Comparison of ENCODE assay signal across 19 cellular contexts in the genomic region with DNA sequence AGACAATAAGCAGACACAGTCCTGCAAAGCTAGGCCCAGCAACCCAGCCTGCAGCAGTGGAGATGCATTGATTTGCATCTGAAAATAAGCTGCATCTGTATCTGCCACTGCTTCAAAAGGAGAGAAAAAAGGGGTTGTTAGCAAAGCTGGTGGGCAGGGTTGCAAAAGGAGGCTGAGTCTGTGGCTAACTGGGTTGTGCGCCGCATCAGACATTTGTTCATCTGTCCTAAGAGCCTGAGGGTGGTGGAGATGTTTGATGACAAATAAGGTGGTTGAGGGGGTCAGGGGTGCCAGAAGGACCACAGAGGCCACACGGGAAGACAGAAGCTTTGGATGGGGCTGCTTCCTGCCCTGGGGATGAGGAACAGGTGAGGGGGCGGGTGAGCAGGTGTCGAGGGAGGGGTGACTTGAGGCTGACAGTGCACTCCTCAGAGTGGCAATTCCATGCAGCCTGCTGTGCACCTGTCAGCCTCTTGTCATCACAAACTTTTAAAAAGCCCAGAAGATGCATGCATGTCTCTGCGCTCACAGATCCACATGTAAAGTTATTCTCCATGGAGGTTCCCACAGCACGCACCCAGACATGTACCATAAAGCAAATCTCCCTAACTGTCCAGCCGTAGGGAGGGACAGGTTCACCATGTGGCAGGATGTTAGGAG. TPM values are rescaled to one million over a fixed set of nuclear protein-coding genes. Genes with fewer than 3 reads are reported as not detected.
DNase-seq lines count a peak whose midpoint lies in the region; ATAC-seq and TF ChIP-seq lines count a peak whose summit lies in the region.
"Had no signal": no experiment of that assay in that cellular context is flagged by ENCODE, and none has a peak within 500 bp of the region (broad histone marks: within the 10 kb centered on the region; RNA-seq: fewer than 3 reads in every experiment).

No MANE protein-coding gene starts in this region.

- H2BK12ac ChIP-seq in trophoblast cell (ENCODE audit: low read length) = no peak overlapping the region

- no peaks in the 10 kb centered on the region for H3K79me2 ChIP-seq in GM23338 (replicated peaks; ENCODE audit: insufficient read depth)
- no peaks in the 10 kb centered on the region for H3K79me2 ChIP-seq in trophoblast cell (ENCODE audit: control insufficient read depth, insufficient read depth, low read length, poor library complexity)

- H3K4me2 ChIP-seq in GM23338 (no peak overlapping the region), trophoblast cell (ENCODE audit: low read length) (no peak overlapping the region)
- H3K4me2 ChIP-seq: SK-N-SH had no signal

- intact Hi-C loops in CD4-positive, alpha-beta T cell (cut with DNase I, micrococcal nuclease) = no loop called here

- peaks cover 14% of the 10 kb centered on the region for H3K79me1 ChIP-seq in trophoblast cell (ENCODE audit: low read length)

- TF ChIP-seq CTCF in CD4-positive, alpha-beta T cell (IDR thresholded peaks at IDR 0.05) = no peak
- no peak for TF ChIP-seq CTCF in GM23338 (conservative IDR thresholded peaks at IDR 0.05; ENCODE audit: low read depth in 2 of 2)

- H3K4ac ChIP-seq in trophoblast cell (ENCODE audit: low read depth, low read length) = no peak overlapping the region

- H3K36me3 Mint-ChIP-seq in CD4-positive, alpha-beta T cell (ENCODE audit: low read depth) = no peaks in the 10 kb centered on the region
- no peaks in the 10 kb centered on the region; the same call in 2 of the 3 replicates for H3K36me3 Mint-ChIP-seq in GM23338 (ENCODE audit: low read depth)
- H3K36me3 Mint-ChIP-seq: CD4-positive, alpha-beta memory T cell; IgD-negative memory B cell had no signal

- CTCF ChIA-PET in CD4-positive, alpha-beta T cell (lab: Charles Lee) = interaction anchor here (1.8 kb wide), 1 partner anchor 93 kb away, joined by 3 read pairs; no protein-coding TSS in a partner anchor

- no CpG with 5 or more reads among the region's 8 CpGs for WGBS in trophoblast cell (ENCODE audit: extremely low coverage, insufficient coverage, insufficient read length)

- no peaks in the 10 kb centered on the region for H3K27me3 ChIP-seq in CD4-positive, alpha-beta T cell (ENCODE audit: control insufficient read depth, insufficient read depth, low read length)
- H3K27me3 ChIP-seq in GM23338 (ENCODE audit: insufficient read depth) = no peaks in the 10 kb centered on the region
- no peaks in the 10 kb centered on the region for H3K27me3 ChIP-seq in trophoblast cell (ENCODE audit: insufficient read depth, low read length)

- no peak overlapping the region for H4K91ac ChIP-seq in trophoblast cell (ENCODE audit: low read depth, low read length)

- DNase-seq in CD4-positive, alpha-beta T cell = no peak
- DNase-seq in GM23338 (ENCODE audit: low spot score) = no peak
- peak; percentile 38 for DNase-seq in ecto neural progenitor cell (ENCODE audit: low spot score)
- DNase-seq in trophoblast cell = no peak
- no peak for DNase-seq in activated CD4-positive, alpha-beta T cell treated with anti-CD3 and anti-CD28 coated beads, Interleukin-2, amount 50 U/mL, for 48 hours
- DNase-seq in CD1c-positive myeloid dendritic cell (ENCODE audit: extremely low spot score) = no peak
- no peak for DNase-seq in NCI-H774 (lab: John Stamatoyannopoulos, UW)
- DNase-seq: CD4-positive, alpha-beta memory T cell; GDM1; HCEC 1CT; Kasumi-1; MM.1S; NCI-H1092 treated with DMSO at 0.1 percent for 48 hours; NCI-H1694; NCI-H2107; NCI-H446 treated with DMSO at 0.1 percent for 48 hours; SHP77 had no signal

- no peak overlapping the region for H4K8ac ChIP-seq in trophoblast cell (ENCODE audit: low read depth, low read length)

- H3K23ac ChIP-seq in trophoblast cell (ENCODE audit: low read length) = no peak overlapping the region

- H3K4me1 ChIP-seq in GM23338 (ENCODE audit: insufficient read depth) (peaks cover 22% of the 10 kb centered on the region), trophoblast cell (ENCODE audit: control insufficient read depth in 1 of 2, insufficient read depth in 2 of 2, low read length in 2 of 2) (peaks cover 6 to 10% of the 10 kb centered on the region in 2 experiments)

- no peak overlapping the region for H4K12ac ChIP-seq in trophoblast cell (ENCODE audit: low read depth, low read length)

- POLR2A ChIA-PET in CD4-positive, alpha-beta T cell (lab: Charles Lee) = no interaction called here

- H3K9me3 ChIP-seq in CD4-positive, alpha-beta T cell (ENCODE audit: control insufficient read depth, low read length) = no peaks in the 10 kb centered on the region
- peaks cover 3% of the 10 kb centered on the region for H3K9me3 ChIP-seq in trophoblast cell (ENCODE audit: insufficient read depth, low read depth, low read length)
- H3K9me3 ChIP-seq: SK-N-SH had no signal

- no peak overlapping the region for H3K18ac ChIP-seq in trophoblast cell (ENCODE audit: low read length)

- ATAC-seq in CD4-positive, alpha-beta T cell (ENCODE audit: poor library complexity) = no peak
- no peak for ATAC-seq in GM23338

- H3K9me3 Mint-ChIP-seq in CD4-positive, alpha-beta T cell = no peaks in the 10 kb centered on the region
- no peaks in the 10 kb centered on the region; the same call in 2 of the 3 replicates for H3K9me3 Mint-ChIP-seq in GM23338
- H3K9me3 Mint-ChIP-seq: CD4-positive, alpha-beta memory T cell; IgD-negative memory B cell had no signal

- H3K27ac ChIP-seq in CD4-positive, alpha-beta T cell (ENCODE audit: low read depth, low read length) = no peak overlapping the region
- no peak overlapping the region for H3K27ac ChIP-seq in GM23338 (ENCODE audit: low read depth)
- no peak overlapping the region for H3K27ac ChIP-seq in trophoblast cell (ENCODE audit: low read depth, low read length)

- no peak overlapping the region for H3K4me3 ChIP-seq in GM23338
- no peak overlapping the region for H3K4me3 ChIP-seq in trophoblast cell (ENCODE audit: low read depth, low read length)

- no peak overlapping the region for H2BK5ac ChIP-seq in trophoblast cell (ENCODE audit: low read depth, low read length, poor library complexity)

- no peaks in the 10 kb centered on the region for H3K9me2 ChIP-seq in GM23338 (ENCODE audit: insufficient read depth)
- H3K9me2 ChIP-seq: SK-N-SH had no signal

- peak overlapping the region; percentile 66; the same call in 1 of the 2 replicates for H2AFZ ChIP-seq in GM23338
- H2AFZ ChIP-seq in trophoblast cell (ENCODE audit: insufficient read depth, low read length, poor library complexity) = no peak overlapping the region

- H4K20me1 ChIP-seq in GM23338 (replicated peaks; ENCODE audit: insufficient read depth) = no peaks in the 10 kb centered on the region

- H3K4me1 Mint-ChIP-seq in CD4-positive, alpha-beta T cell (ENCODE audit: low read depth) = peaks cover 26% of the 10 kb centered on the region
- peaks cover 34% of the 10 kb centered on the region for H3K4me1 Mint-ChIP-seq in GM23338

- 0 out of 2 replicates have a peak, but pooled peaks cover 3% of the 10 kb centered on the region for H3F3A ChIP-seq in GM23338 (replicated peaks; ENCODE audit: low read depth)

- H3K27ac Mint-ChIP-seq in CD4-positive, alpha-beta T cell = no peak overlapping the region
- H3K27ac Mint-ChIP-seq in GM23338 = no peak overlapping the region; the same call in 1 of the 2 replicates

- no peaks in the 10 kb centered on the region for H3K27me3 Mint-ChIP-seq in CD4-positive, alpha-beta T cell
- peaks cover 5% of the 10 kb centered on the region for H3K27me3 Mint-ChIP-seq in GM23338 (ENCODE audit: insufficient read depth, low read depth, poor library complexity)
- H3K27me3 Mint-ChIP-seq: CD4-positive, alpha-beta memory T cell had no signal

- no peak overlapping the region for H2BK120ac ChIP-seq in trophoblast cell (ENCODE audit: insufficient read depth, low read length, poor library complexity)

- no peak overlapping the region for H3K14ac ChIP-seq in trophoblast cell (ENCODE audit: low read length)

- H3K4me3 Mint-ChIP-seq in CD4-positive, alpha-beta T cell = peak overlapping the region; percentile 14
- no peak overlapping the region for H3K4me3 Mint-ChIP-seq in GM23338
- H3K4me3 Mint-ChIP-seq: CD4-positive, alpha-beta memory T cell; IgD-negative memory B cell had no signal

- H3K36me3 ChIP-seq in GM23338 (ENCODE audit: insufficient read depth) (no peaks in the 10 kb centered on the region), trophoblast cell (ENCODE audit: control insufficient read depth in 1 of 2, insufficient read depth in 2 of 2, low read length in 2 of 2) (no peaks in the 10 kb centered on the region)

- H2AK5ac ChIP-seq in trophoblast cell (ENCODE audit: low read length) = no peak overlapping the region

- peak overlapping the region; percentile 15 for H3K9ac ChIP-seq in trophoblast cell (ENCODE audit: low read length)
- H3K9ac ChIP-seq: SK-N-SH had no signal

TF ChIP-seq in GM23338, 12 proteins besides CTCF, POLR2A, EP300 and RAD21 (continues in another document):
- TF ChIP-seq STAT1 (IDR thresholded peaks at IDR 0.05; ENCODE audit: unreplicated experiment) (no peak), EZH2phosphoT487 (IDR thresholded peaks at IDR 0.05; ENCODE audit: unreplicated experiment) (no peak), CREB1 (CRISPR knock-in tag; IDR thresholded peaks at IDR 0.05; ENCODE audit: low read depth) (no peak), JUNB (IDR thresholded peaks at IDR 0.05; ENCODE audit: unreplicated experiment) (no peak)

RNA-seq across cellular contexts. Expression of gene WSB1, which starts 35.4 kb away (rescaled TPM):
- 100 to 1,000 TPM in 1 of 2 experiments, 10 to 100 TPM in 1; 99.4 to 104 TPM for total RNA-seq in CD4-positive, alpha-beta T cell
- 99.7 and 108 TPM in 2 replicates for total RNA-seq in GM23338 (2014; rRNA removed; shearing (Covaris generic))
- 86.3 and 101 TPM in 2 replicates for polyA plus RNA-seq in GM23338 (2016; fragmentation: Nextera tagmentation; extraction: Ambion mirVana)
- polyA plus RNA-seq in trophoblast cell (2013) = 193 and 206 TPM in 2 replicates
